Comparison of ENCODE assay signal across 10 cellular contexts in the genomic region with DNA sequence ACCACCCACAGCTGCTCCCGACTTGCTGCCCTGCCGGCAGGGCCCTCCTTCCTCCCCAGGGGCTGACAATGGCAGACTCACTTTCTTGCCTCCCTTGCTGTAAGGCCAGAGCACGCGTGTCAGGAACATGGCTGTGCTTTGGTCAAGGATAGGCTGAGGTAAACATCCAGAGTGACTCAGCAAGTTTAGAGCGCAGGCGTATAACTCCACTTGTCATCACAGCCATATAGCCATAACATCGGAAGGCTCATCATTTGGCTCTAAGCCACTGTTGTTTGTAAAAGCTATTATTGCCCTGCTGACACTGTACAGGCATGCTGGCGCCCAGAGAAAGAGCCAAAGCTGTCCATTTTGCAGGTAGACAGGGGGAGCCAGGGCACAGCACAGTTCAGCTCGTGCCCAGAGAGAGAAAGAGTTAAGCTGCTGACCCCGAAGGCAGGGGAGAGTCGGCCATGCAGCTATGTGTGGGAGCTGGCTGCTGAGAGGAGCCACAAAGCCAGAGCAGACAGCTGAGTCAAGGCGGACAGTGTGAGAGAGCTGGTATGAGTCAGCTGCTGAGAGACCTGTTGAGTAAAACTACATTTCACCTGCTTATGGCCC.
DNase-seq lines count a peak whose midpoint lies in the region; ATAC-seq and TF ChIP-seq lines count a peak whose summit lies in the region.
"Had no signal": no experiment of that assay in that cellular context is flagged by ENCODE, and none has a peak within 500 bp of the region (broad histone marks: within the 10 kb centered on the region; RNA-seq: fewer than 3 reads in every experiment).

No MANE protein-coding gene starts in this region.

- H2AFZ ChIP-seq in GM23248: peak overlapping the region; percentile 72

- H3K4me3 ChIP-seq in GM23248 (no peak overlapping the region), NB4 (ENCODE audit: low read depth, low read length) (peak overlapping the region; percentile 14), ovary (no peak overlapping the region)
- H3K4me3 ChIP-seq: testis had no signal

- H3K4me1 Mint-ChIP-seq in chondrocyte (ENCODE audit: low read depth): peaks cover 2% of the 10 kb centered on the region

- DNase-seq in GM23248 (peak; percentile 87), NB4 (ENCODE audit: low read depth) (peak; percentile 86), chondrocyte (ENCODE audit: low spot score) (no peak), ovary (peak; percentile 33 to 63 (median 55)), GM19240 (ENCODE audit: insufficient read length, low spot score) (no peak), left ventricle myocardium superior (no peak)
- DNase-seq: testis had no signal

- H3K9me2 ChIP-seq in GM23248 (ENCODE audit: insufficient read depth): no peaks in the 10 kb centered on the region

- H3K4me3 Mint-ChIP-seq in chondrocyte (ENCODE audit: unreplicated experiment): no peak overlapping the region
- H3K4me3 Mint-ChIP-seq: central memory CD8-positive, alpha-beta T cell had no signal

- no peaks in the 10 kb centered on the region for H3F3A ChIP-seq in GM23248 (ENCODE audit: insufficient read depth)

- H3K79me2 ChIP-seq in GM23248 (ENCODE audit: insufficient read depth): no peaks in the 10 kb centered on the region

- TF ChIP-seq EP300 in ovary (IDR thresholded peaks at IDR 0.05): no peak

- no peak for TF ChIP-seq CTCF in NB4 (IDR thresholded peaks at IDR 0.05; ENCODE audit: low read depth, low read length)
- TF ChIP-seq CTCF in chondrocyte (IDR thresholded peaks at IDR 0.05): no peak
- no peak for TF ChIP-seq CTCF in ovary (IDR thresholded peaks at IDR 0.05)

- H3K27ac ChIP-seq in GM23248 (peak overlapping the region; percentile 81), ovary (no peak overlapping the region)
- H3K27ac ChIP-seq: testis had no signal

- H3K36me3 Mint-ChIP-seq in chondrocyte (ENCODE audit: low read depth): no peaks in the 10 kb centered on the region

- no peaks in the 10 kb centered on the region for H3K9me3 Mint-ChIP-seq in chondrocyte (ENCODE audit: low read depth)

- intact Hi-C loops in ovary (cut with DNase I): no loop called here
- intact Hi-C loops in left ventricle myocardium superior (cut with micrococcal nuclease): no loop called here

- no peaks in the 10 kb centered on the region for H4K20me1 ChIP-seq in GM23248 (ENCODE audit: insufficient read depth)

- TF ChIP-seq POLR2A in NB4 (IDR thresholded peaks at IDR 0.05; ENCODE audit: extremely low read depth, insufficient read length) (no peak), ovary (IDR thresholded peaks at IDR 0.05) (no peak)

- H3K27ac Mint-ChIP-seq in chondrocyte (ENCODE audit: unreplicated experiment): peak overlapping the region; percentile 41

- H3K36me3 ChIP-seq in GM23248 (ENCODE audit: low read depth): no peaks in the 10 kb centered on the region
- H3K36me3 ChIP-seq in ovary: no peaks in the 10 kb centered on the region

- H3K4me1 ChIP-seq in GM23248 (ENCODE audit: insufficient read depth): peaks cover 6% of the 10 kb centered on the region; the same call in 1 of the 2 replicates
- no peaks in the 10 kb centered on the region for H3K4me1 ChIP-seq in ovary (ENCODE audit: insufficient read depth)
- H3K4me1 ChIP-seq: testis had no signal

- 55 to 57% methylated on average over 12 of the region's 12 CpGs for WGBS in GM23248 (ENCODE audit: low coverage in 1 of 2, low lambda C conversion rate in 2 of 2, missing lambda C conversion rate in 2 of 2), 2 experiments
- 19 to 35% (median 34%) methylated on average over 12 of the region's 12 CpGs for WGBS in ovary, 3 donors

- H3K27me3 ChIP-seq in GM23248 (replicated peaks; ENCODE audit: insufficient read depth) (peaks cover 7% of the 10 kb centered on the region; the same call in 1 of the 2 replicates), ovary (no peaks in the 10 kb centered on the region)
- H3K27me3 ChIP-seq: testis had no signal

- H3K9me3 ChIP-seq in GM23248 (ENCODE audit: low read depth) (no peaks in the 10 kb centered on the region), ovary (no peaks in the 10 kb centered on the region)
- H3K9me3 ChIP-seq: testis had no signal

- no peak for ATAC-seq in left ventricle myocardium superior
- no peak for ATAC-seq in GM19467 (IDR thresholded peaks at IDR 0.05; ENCODE audit: unreplicated experiment)
- ATAC-seq: left lobe of liver had no signal

- peaks cover 5% of the 10 kb centered on the region for H3K27me3 Mint-ChIP-seq in chondrocyte (ENCODE audit: low read depth)

- H3K9ac ChIP-seq in GM23248: peak overlapping the region; percentile 56; the same call in 1 of the 2 replicates

- in situ Hi-C loops in GM23248 (cut with MboI): no loop called here

- peak overlapping the region; percentile 82 for H3K4me2 ChIP-seq in GM23248 (ENCODE audit: unreplicated experiment)

Comparison
In these comparisons a context has a peak if more than half of its experiments do, and no peak if none do; other contexts are left out.
1. DNase-seq: peak in GM23248 (single experiment), NB4 (single experiment) and ovary (5 of 5); none in chondrocyte (single experiment), GM19240 (single experiment) and left ventricle myocardium superior (single experiment).